ENCODE assay signal across 28 cellular contexts in genomic region chr17:73815474-73815873, GRCh38.
"Had no signal": no experiment of that assay in that cellular context is flagged by ENCODE, and none has a peak within 500 bp of the region (broad histone marks: within the 10 kb centered on the region; RNA-seq: fewer than 3 reads in every experiment).

No MANE protein-coding gene starts in this region.

- H3K27ac ChIP-seq: coronary artery, esophagus squamous epithelium, heart right ventricle, lower lobe of right lung, parathyroid adenoma, right lobe of liver, thoracic aorta, tibial nerve, upper lobe of left lung had no signal

- H3K36me3 ChIP-seq: esophagus squamous epithelium, heart right ventricle, lower lobe of right lung, right lobe of liver, thoracic aorta, tibial nerve, upper lobe of left lung had no signal

- H3K4me3 Mint-ChIP-seq: immature natural killer cell; naive thymus-derived CD8-positive, alpha-beta T cell; nephron progenitor cell; stimulated activated naive B cell treated with anti-CD40 and anti-IgM and Interleukin-4, amounts not matched to agents 10 μg/mL and 1 μg/mL and 100 μg/mL, for 72 hours; stimulated activated naive CD8-positive, alpha-beta T cell treated with anti-CD3 and anti-CD28 coated beads, Interleukin-15, Interleukin-2, amounts not matched to agents 100 ng/mL and 50 ng/mL, for 24 hours had no signal

- H3K36me3 Mint-ChIP-seq: immature natural killer cell; stimulated activated naive B cell treated with anti-CD40 and anti-IgM and Interleukin-4, amounts not matched to agents 10 μg/mL and 1 μg/mL and 100 μg/mL, for 72 hours had no signal

- H3K4me1 Mint-ChIP-seq: naive thymus-derived CD8-positive, alpha-beta T cell; stimulated activated naive B cell treated with anti-CD40 and anti-IgM and Interleukin-4, amounts not matched to agents 10 μg/mL and 1 μg/mL and 100 μg/mL, for 72 hours had no signal

- H3K27me3 ChIP-seq: right lobe of liver, tibial nerve, upper lobe of left lung had no signal

- H3K27me3 Mint-ChIP-seq: stimulated activated naive CD8-positive, alpha-beta T cell treated with anti-CD3 and anti-CD28 coated beads, Interleukin-15, Interleukin-2, amounts not matched to agents 100 ng/mL and 50 ng/mL, for 24 hours had no signal

- H3K79me2 ChIP-seq: parathyroid adenoma had no signal

- DNase-seq: dermis blood vessel endothelial cell; effector memory CD4-positive, alpha-beta T cell; erythroblast; esophagus squamous epithelium; foreskin melanocyte; glutamatergic neuron; heart right ventricle; hippocampal formation; immature natural killer cell; islet precursor cell; kidney glomerular epithelial cell; left colon; left ventricle myocardium superior; lower lobe of right lung; naive thymus-derived CD8-positive, alpha-beta T cell; nephron progenitor cell; right lobe of liver; small intestine; stimulated activated CD4-positive, alpha-beta T cell treated with anti-CD3 and anti-CD28 coated beads, Interleukin-15, amount 100 ng/mL, for 24 hours; stimulated activated CD4-positive, alpha-beta T cell treated with anti-CD3 and anti-CD28 coated beads, Interleukin-2, amount 100 ng/mL, for 48 hours; stimulated activated naive B cell treated with anti-CD40 and anti-IgM and Interleukin-4, amounts not matched to agents 10 μg/mL and 1 μg/mL and 100 μg/mL, for 72 hours; upper lobe of left lung had no signal

- H3K9ac ChIP-seq: parathyroid adenoma had no signal

- H2AFZ ChIP-seq: parathyroid adenoma had no signal

- H3K9me3 ChIP-seq: esophagus squamous epithelium, heart right ventricle, lower lobe of right lung, right lobe of liver, thoracic aorta, tibial nerve, upper lobe of left lung had no signal

- ATAC-seq: heart right ventricle; left colon; left ventricle myocardium superior; lower lobe of right lung; naive thymus-derived CD8-positive, alpha-beta T cell; right lobe of liver; stimulated activated naive B cell treated with anti-CD40 and anti-IgM and Interleukin-4, amounts not matched to agents 10 μg/mL and 1 μg/mL and 100 μg/mL, for 72 hours had no signal

- H3K4me1 ChIP-seq: esophagus squamous epithelium, heart right ventricle, lower lobe of right lung, parathyroid adenoma, right lobe of liver, tibial nerve, upper lobe of left lung had no signal

- H3K4me3 ChIP-seq: coronary artery, esophagus squamous epithelium, heart right ventricle, lower lobe of right lung, right lobe of liver, thoracic aorta, tibial nerve, upper lobe of left lung had no signal

- H3K27ac Mint-ChIP-seq: immature natural killer cell; nephron progenitor cell; progenitor cell of endocrine pancreas; stimulated activated naive B cell treated with anti-CD40 and anti-IgM and Interleukin-4, amounts not matched to agents 10 μg/mL and 1 μg/mL and 100 μg/mL, for 72 hours; stimulated activated naive CD8-positive, alpha-beta T cell treated with anti-CD3 and anti-CD28 coated beads, Interleukin-15, Interleukin-2, amounts not matched to agents 100 ng/mL and 50 ng/mL, for 24 hours had no signal

- H3K9me3 Mint-ChIP-seq: stimulated activated naive CD8-positive, alpha-beta T cell treated with anti-CD3 and anti-CD28 coated beads, Interleukin-15, Interleukin-2, amounts not matched to agents 100 ng/mL and 50 ng/mL, for 24 hours had no signal
